In genomic region chr2:194819367-194819766, GRCh38 we compare ENCODE assay signal across 12 cellular contexts.
DNase-seq lines count a peak whose midpoint lies in the region; ATAC-seq and TF ChIP-seq lines count a peak whose summit lies in the region.
"Had no signal": no experiment of that assay in that cellular context is flagged by ENCODE, and none has a peak within 500 bp of the region (broad histone marks: within the 10 kb centered on the region; RNA-seq: fewer than 3 reads in every experiment).

No MANE protein-coding gene starts in this region.

- H3K27ac ChIP-seq in PC-3 (ENCODE audit: low read length) (no peak overlapping the region), vagina (no peak overlapping the region), testis (no peak overlapping the region)
- H3K27ac ChIP-seq: heart right ventricle, transverse colon had no signal

- no peaks in the 10 kb centered on the region for H3K36me3 Mint-ChIP-seq in HFFc6 (ENCODE audit: low read depth)
- H3K36me3 Mint-ChIP-seq: CD8-positive, alpha-beta memory T cell had no signal

- no peak for TF ChIP-seq POLR2A in vagina (IDR thresholded peaks at IDR 0.05)
- no peak for TF ChIP-seq POLR2A in testis (IDR thresholded peaks at IDR 0.05)

- no peak overlapping the region for H2AFZ ChIP-seq in PC-3 (ENCODE audit: low read length)

- H3K27me3 Mint-ChIP-seq in HFFc6 (ENCODE audit: insufficient read depth) = no peaks in the 10 kb centered on the region
- H3K27me3 Mint-ChIP-seq: CD8-positive, alpha-beta memory T cell; effector memory CD8-positive, alpha-beta T cell had no signal

- H3K36me3 ChIP-seq in PC-3 (ENCODE audit: low read depth, low read length) (no peaks in the 10 kb centered on the region), vagina (no peaks in the 10 kb centered on the region), testis (ENCODE audit: low read depth, missing control alignments) (no peaks in the 10 kb centered on the region)
- H3K36me3 ChIP-seq: heart right ventricle, transverse colon had no signal

- ATAC-seq in PC-3 = peak; percentile 38; the same call in 1 of the 2 replicates
- ATAC-seq: effector memory CD8-positive, alpha-beta T cell; heart right ventricle had no signal

- H3K79me2 ChIP-seq in PC-3 (ENCODE audit: low read length) = no peaks in the 10 kb centered on the region

- DNase-seq in DMS153 (lab: John Stamatoyannopoulos, UW) (peak; percentile 26), LHCN-M2 (ENCODE audit: low read depth) (peak; percentile 23), PC-3 (peak; percentile 32), glomerular endothelial cell (ENCODE audit: extremely low read depth, low read depth, low spot score) (peak; percentile 14), vagina (ENCODE audit: extremely low spot score in 2 of 2) (no peak), CD1c-positive myeloid dendritic cell (ENCODE audit: extremely low spot score) (no peak), HFFc6 (no peak), testis (no peak)
- DNase-seq: CD8-positive, alpha-beta memory T cell; effector memory CD8-positive, alpha-beta T cell; heart right ventricle; transverse colon had no signal

- H3K9me2 ChIP-seq in PC-3 (replicated peaks; ENCODE audit: low read length) = no peaks in the 10 kb centered on the region

- H3K4me3 Mint-ChIP-seq in HFFc6 = no peak overlapping the region
- H3K4me3 Mint-ChIP-seq: CD8-positive, alpha-beta memory T cell; effector memory CD8-positive, alpha-beta T cell had no signal

- no TSS peak for BruUV-seq in PC-3 (replicated peaks; lab: Mats Ljungman, UMichigan)

- H3K4me1 ChIP-seq in PC-3 (ENCODE audit: insufficient read depth, low read length) (no peaks in the 10 kb centered on the region; the same call in 1 of the 2 replicates), vagina (no peaks in the 10 kb centered on the region), testis (no peaks in the 10 kb centered on the region)
- H3K4me1 ChIP-seq: heart right ventricle, transverse colon had no signal

- H3K27me3 ChIP-seq in PC-3 (ENCODE audit: low read length) (no peaks in the 10 kb centered on the region), vagina (no peaks in the 10 kb centered on the region), testis (no peaks in the 10 kb centered on the region)
- H3K27me3 ChIP-seq: heart right ventricle, transverse colon had no signal

- H3F3A ChIP-seq in PC-3 (ENCODE audit: low read length, unreplicated experiment) = no peaks in the 10 kb centered on the region

- POLR2A ChIA-PET in PC-3 (lab: Charles Lee; ENCODE audit: unreplicated experiment) = no interaction called here

- peaks cover 17% of the 10 kb centered on the region for H3K9me3 Mint-ChIP-seq in HFFc6
- H3K9me3 Mint-ChIP-seq: CD8-positive, alpha-beta memory T cell; effector memory CD8-positive, alpha-beta T cell had no signal

- no peak overlapping the region for H3K27ac Mint-ChIP-seq in HFFc6
- H3K27ac Mint-ChIP-seq: CD8-positive, alpha-beta memory T cell; effector memory CD8-positive, alpha-beta T cell had no signal

- H4K20me1 ChIP-seq in PC-3 (ENCODE audit: low read length) = no peaks in the 10 kb centered on the region

- H3K4me1 Mint-ChIP-seq in HFFc6 (ENCODE audit: low read depth) = no peaks in the 10 kb centered on the region
- H3K4me1 Mint-ChIP-seq: CD8-positive, alpha-beta memory T cell had no signal

- CTCF ChIA-PET in PC-3 (lab: Charles Lee) = no interaction called here

- intact Hi-C loops in PC-3 (cut with micrococcal nuclease) (loop anchor here (1.0 to 5.0 kb wide), 7 partner anchors 122 to 1122 kb away; no protein-coding TSS in a partner anchor), vagina (cut with DNase I) (no loop called here), testis (cut with DNase I; ENCODE audit: low total_unique reads) (no loop called here)

- H3K9me3 ChIP-seq in PC-3 (ENCODE audit: low read length) (no peaks in the 10 kb centered on the region), vagina (no peaks in the 10 kb centered on the region), testis (no peaks in the 10 kb centered on the region)
- H3K9me3 ChIP-seq: heart right ventricle, transverse colon had no signal

- H3K4me3 ChIP-seq in PC-3 (ENCODE audit: low read length) = no peak overlapping the region
- H3K4me3 ChIP-seq in vagina = no peak overlapping the region
- H3K4me3 ChIP-seq in testis = no peak overlapping the region
- H3K4me3 ChIP-seq: heart right ventricle, transverse colon had no signal

- H3K4me2 ChIP-seq in PC-3 (ENCODE audit: low read length) = no peak overlapping the region

- TF ChIP-seq CTCF in PC-3 (conservative IDR thresholded peaks at IDR 0.05; ENCODE audit: low read depth, low read length) = peak; percentile 56
- TF ChIP-seq CTCF in vagina (IDR thresholded peaks at IDR 0.05) = no peak
- no peak for TF ChIP-seq CTCF in HFFc6 (IDR thresholded peaks at IDR 0.05)
- no peak for TF ChIP-seq CTCF in testis (IDR thresholded peaks at IDR 0.05)

- no peak overlapping the region for H3K9ac ChIP-seq in PC-3 (ENCODE audit: low read length)

Comparison
In these comparisons a context has a peak if more than half of its experiments do, and no peak if none do; other contexts are left out.
1. DNase-seq: peak in DMS153 (single experiment), LHCN-M2 (single experiment), PC-3 (single experiment) and glomerular endothelial cell (single experiment); none in vagina (0 of 2), CD1c-positive myeloid dendritic cell (single experiment), HFFc6 (single experiment) and testis (single experiment).